In the genomic region with DNA sequence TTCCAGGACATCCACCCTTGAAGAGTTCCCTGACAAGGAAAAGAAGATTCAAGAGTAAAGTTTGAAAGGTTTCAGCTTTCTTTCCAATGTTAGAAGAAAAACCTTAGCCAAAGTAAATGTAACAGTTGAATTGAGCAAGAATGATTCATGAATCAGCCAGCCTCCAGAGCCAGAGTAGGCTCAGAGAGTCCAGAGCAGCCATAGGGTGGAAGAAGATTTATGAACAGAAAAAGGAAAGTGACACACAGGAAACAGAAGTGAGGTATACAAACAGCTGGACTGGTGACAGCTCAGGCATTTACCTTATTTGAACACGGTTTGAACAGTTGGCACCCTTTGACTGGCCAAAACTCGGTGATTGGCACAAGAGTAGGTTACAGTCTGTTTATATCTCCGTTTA, we compare ENCODE assay signal across 13 cellular contexts.
A peak's percentile ranks its signal among the peaks of the same experiment; 100 is the strongest.
DNase-seq lines count a peak whose midpoint lies in the region; ATAC-seq and TF ChIP-seq lines count a peak whose summit lies in the region.
"Had no signal": no experiment of that assay in that cellular context is flagged by ENCODE, and none has a peak within 500 bp of the region (broad histone marks: within the 10 kb centered on the region; RNA-seq: fewer than 3 reads in every experiment).

No MANE protein-coding gene starts in this region.

- no peak for TF ChIP-seq EP300 in esophagus muscularis mucosa (IDR thresholded peaks at IDR 0.05)

- no peak overlapping the region for H3K27ac ChIP-seq in esophagus muscularis mucosa (replicated peaks in 1 of 4)
- H3K27ac ChIP-seq: cardiac muscle cell had no signal

- H3K4me1 Mint-ChIP-seq in activated T-helper 1 cell treated with anti-CD3 and anti-CD28 coated beads, Interleukin-12 subunit alpha, Interleukin-12 subunit beta, Interleukin-2, Interleukin-4 antibody, amounts not matched to agents 30 ng/mL and 10 ng/mL and 1 ng/mL, durations not matched to agents 14 hours and 24 hours and 36 hours (ENCODE audit: low read depth): no peaks in the 10 kb centered on the region
- H3K4me1 Mint-ChIP-seq: naive B cell had no signal

- peaks cover 0 to 4% (median 2%) of the 10 kb centered on the region in 4 donors for H3K9me3 ChIP-seq in esophagus muscularis mucosa

- TF ChIP-seq POLR2A in esophagus muscularis mucosa (IDR thresholded peaks at IDR 0.05; ENCODE audit: low read depth): no peak

- in situ Hi-C loops in astrocyte of the spinal cord (cut with HindIII; ENCODE audit: low sequenced_read_pairs): no loop called here

- intact Hi-C loops in activated T-helper 1 cell treated with anti-CD3 and anti-CD28 coated beads, Interleukin-12 subunit alpha, Interleukin-12 subunit beta, Interleukin-2, Interleukin-4 antibody, amounts not matched to agents 30 ng/mL and 10 ng/mL and 1 ng/mL, durations not matched to agents 14 hours and 24 hours and 36 hours (cut with micrococcal nuclease): loop anchor here (5.0 to 10.0 kb wide), 2 partner anchors 171 to 1424 kb away; no protein-coding TSS in a partner anchor
- intact Hi-C loops in esophagus muscularis mucosa (cut with DNase I): loop anchor here (5.0 kb wide), 1 partner anchor 101 kb away; no protein-coding TSS in a partner anchor

- H3K36me3 ChIP-seq in esophagus muscularis mucosa: no peaks in the 10 kb centered on the region
- H3K36me3 ChIP-seq: cardiac muscle cell had no signal

- H3K4me1 ChIP-seq in esophagus muscularis mucosa: peaks cover 0 to 5% (median 2%) of the 10 kb centered on the region in 4 donors

- TF ChIP-seq CTCF in astrocyte of the spinal cord (IDR thresholded peaks at IDR 0.05; ENCODE audit: low read depth, low read length): no peak
- no peak for TF ChIP-seq CTCF in esophagus muscularis mucosa (IDR thresholded peaks at IDR 0.05)

- H3K27me3 Mint-ChIP-seq in activated T-helper 1 cell treated with anti-CD3 and anti-CD28 coated beads, Interleukin-12 subunit alpha, Interleukin-12 subunit beta, Interleukin-2, Interleukin-4 antibody, amounts not matched to agents 30 ng/mL and 10 ng/mL and 1 ng/mL, durations not matched to agents 14 hours and 24 hours and 36 hours (ENCODE audit: insufficient read depth): peaks cover 5% of the 10 kb centered on the region
- H3K27me3 Mint-ChIP-seq: CD4-positive, alpha-beta T cell had no signal

- peak; percentile 47 for ATAC-seq in HG03558 (IDR thresholded peaks at IDR 0.05; ENCODE audit: extremely low read depth, unreplicated experiment)
- no peak for ATAC-seq in HG02763 (IDR thresholded peaks at IDR 0.05; ENCODE audit: unreplicated experiment)

- 48% methylated on average over 3 of the region's 3 CpGs for WGBS in esophagus muscularis mucosa

- no peak overlapping the region for H3K4me3 Mint-ChIP-seq in activated T-helper 1 cell treated with anti-CD3 and anti-CD28 coated beads, Interleukin-12 subunit alpha, Interleukin-12 subunit beta, Interleukin-2, Interleukin-4 antibody, amounts not matched to agents 30 ng/mL and 10 ng/mL and 1 ng/mL, durations not matched to agents 14 hours and 24 hours and 36 hours
- H3K4me3 Mint-ChIP-seq: CD4-positive, alpha-beta T cell; naive B cell had no signal

- no peaks in the 10 kb centered on the region for H3K9me3 Mint-ChIP-seq in activated T-helper 1 cell treated with anti-CD3 and anti-CD28 coated beads, Interleukin-12 subunit alpha, Interleukin-12 subunit beta, Interleukin-2, Interleukin-4 antibody, amounts not matched to agents 30 ng/mL and 10 ng/mL and 1 ng/mL, durations not matched to agents 14 hours and 24 hours and 36 hours
- H3K9me3 Mint-ChIP-seq: CD4-positive, alpha-beta T cell had no signal

- H3K36me3 Mint-ChIP-seq in activated T-helper 1 cell treated with anti-CD3 and anti-CD28 coated beads, Interleukin-12 subunit alpha, Interleukin-12 subunit beta, Interleukin-2, Interleukin-4 antibody, amounts not matched to agents 30 ng/mL and 10 ng/mL and 1 ng/mL, durations not matched to agents 14 hours and 24 hours and 36 hours (ENCODE audit: low read depth): no peaks in the 10 kb centered on the region

- no peaks in the 10 kb centered on the region for H3K27me3 ChIP-seq in esophagus muscularis mucosa
- H3K27me3 ChIP-seq: cardiac muscle cell had no signal

- no peak overlapping the region for H3K27ac Mint-ChIP-seq in activated T-helper 1 cell treated with anti-CD3 and anti-CD28 coated beads, Interleukin-12 subunit alpha, Interleukin-12 subunit beta, Interleukin-2, Interleukin-4 antibody, amounts not matched to agents 30 ng/mL and 10 ng/mL and 1 ng/mL, durations not matched to agents 14 hours and 24 hours and 36 hours
- H3K27ac Mint-ChIP-seq: CD4-positive, alpha-beta T cell had no signal

- DNase-seq in EH (ENCODE audit: low read depth) (peak; percentile 62), astrocyte of the spinal cord (ENCODE audit: low read depth, low spot score) (peak; percentile 53), kidney glomerular epithelial cell (lab: John Stamatoyannopoulos, UW) (peak; percentile 48), esophagus muscularis mucosa (ENCODE audit: extremely low spot score) (no peak), glomerular visceral epithelial cell (ENCODE audit: extremely low spot score) (no peak)
- no peak for DNase-seq in activated T-helper 1 cell treated with anti-CD3 and anti-CD28 coated beads, Interleukin-12 subunit alpha, Interleukin-12 subunit beta, Interleukin-2, Interleukin-4 antibody, amounts not matched to agents 30 ng/mL and 10 ng/mL and 1 ng/mL, durations not matched to agents 14 hours and 24 hours and 36 hours (ENCODE audit: low spot score)
- DNase-seq: CD4-positive, alpha-beta T cell; naive B cell; stimulated activated CD4-positive, alpha-beta T cell treated with anti-CD3 and anti-CD28 coated beads, Interleukin-2, amount 100 ng/mL, for 48 hours had no signal

- H3K4me3 ChIP-seq in astrocyte of the spinal cord (ENCODE audit: low read depth, low read length) (no peak overlapping the region), esophagus muscularis mucosa (no peak overlapping the region)
- H3K4me3 ChIP-seq: cardiac muscle cell, K562 had no signal

Comparison
In these comparisons a context has a peak if more than half of its experiments do, and no peak if none do; other contexts are left out.
1. DNase-seq: peak in EH (single experiment), astrocyte of the spinal cord (single experiment) and kidney glomerular epithelial cell (single experiment); none in activated T-helper 1 cell treated with anti-CD3 and anti-CD28 coated beads, Interleukin-12 subunit alpha, Interleukin-12 subunit beta, Interleukin-2, Interleukin-4 antibody, amounts not matched to agents 30 ng/mL and 10 ng/mL and 1 ng/mL, durations not matched to agents 14 hours and 24 hours and 36 hours (single experiment), esophagus muscularis mucosa (single experiment) and glomerular visceral epithelial cell (single experiment).